8 cellular contexts compared by ENCODE assay signal in genomic region chr3:53130179-53131135, GRCh38. TPM values are rescaled to one million over a fixed set of nuclear protein-coding genes. Genes with fewer than 3 reads are reported as not detected.
A peak's percentile ranks its signal among the peaks of the same experiment; 100 is the strongest.
DNase-seq lines count a peak whose midpoint lies in the region; ATAC-seq, FAIRE-seq and TF ChIP-seq lines count a peak whose summit lies in the region.

A gene with protein sequence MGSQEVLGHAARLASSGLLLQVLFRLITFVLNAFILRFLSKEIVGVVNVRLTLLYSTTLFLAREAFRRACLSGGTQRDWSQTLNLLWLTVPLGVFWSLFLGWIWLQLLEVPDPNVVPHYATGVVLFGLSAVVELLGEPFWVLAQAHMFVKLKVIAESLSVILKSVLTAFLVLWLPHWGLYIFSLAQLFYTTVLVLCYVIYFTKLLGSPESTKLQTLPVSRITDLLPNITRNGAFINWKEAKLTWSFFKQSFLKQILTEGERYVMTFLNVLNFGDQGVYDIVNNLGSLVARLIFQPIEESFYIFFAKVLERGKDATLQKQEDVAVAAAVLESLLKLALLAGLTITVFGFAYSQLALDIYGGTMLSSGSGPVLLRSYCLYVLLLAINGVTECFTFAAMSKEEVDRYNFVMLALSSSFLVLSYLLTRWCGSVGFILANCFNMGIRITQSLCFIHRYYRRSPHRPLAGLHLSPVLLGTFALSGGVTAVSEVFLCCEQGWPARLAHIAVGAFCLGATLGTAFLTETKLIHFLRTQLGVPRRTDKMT (minus strand): TSS chr3:53130435. CDS start chr3:53130400, 35 bp downstream.

- no peaks in the 10 kb centered on the region for H3K27me3 Mint-ChIP-seq in T-helper 17 cell
- H3K27me3 Mint-ChIP-seq in progenitor cell of endocrine pancreas, result no peaks in the 10 kb centered on the region

- H3K9me3 ChIP-seq in T-helper 17 cell (ENCODE audit: control insufficient read depth, low read length, poor library complexity, severe bottlenecking) (no peaks in the 10 kb centered on the region), left ventricle myocardium inferior (replicated peaks) (no peaks in the 10 kb centered on the region)

- peaks cover 21% of the 10 kb centered on the region for H3K4me1 Mint-ChIP-seq in T-helper 17 cell
- H3K4me1 Mint-ChIP-seq in progenitor cell of endocrine pancreas (ENCODE audit: low read depth), result peaks cover 16% of the 10 kb centered on the region

- peak within 1 kb of the TSS; percentile 91 for H3K27ac ChIP-seq in left ventricle myocardium inferior (replicated peaks)

- ATAC-seq in HG02852 (IDR thresholded peaks at IDR 0.05; ENCODE audit: unreplicated experiment), result peak; percentile 85
- ATAC-seq in T-helper 17 cell, result peak; percentile 94

- no peaks in the 10 kb centered on the region for H3K36me3 Mint-ChIP-seq in T-helper 17 cell (ENCODE audit: low read depth)
- H3K36me3 Mint-ChIP-seq in progenitor cell of endocrine pancreas (ENCODE audit: insufficient read depth), result no peaks in the 10 kb centered on the region

- intact Hi-C loops in left ventricle myocardium inferior (cut with micrococcal nuclease), result no loop called here

- no peaks in the 10 kb centered on the region for H3K9me3 Mint-ChIP-seq in progenitor cell of endocrine pancreas (ENCODE audit: low read depth)

- DNase-seq in GM12891 (ENCODE audit: insufficient read length, low spot score) (peak; percentile 78), NCI-H1694 (lab: John Stamatoyannopoulos, UW) (peak; percentile 69), T-helper 17 cell (peak; percentile 94 to 98 (median 95)), amygdala (lab: John Stamatoyannopoulos, UW) (peak; percentile 66 to 98 (median 91)), left ventricle myocardium inferior (peak; percentile 99), progenitor cell of endocrine pancreas (ENCODE audit: low spot score, unreplicated experiment) (peak; percentile 95), ureter (ENCODE audit: low spot score) (peak; percentile 98)

- no peaks in the 10 kb centered on the region for H3K27me3 ChIP-seq in left ventricle myocardium inferior (ENCODE audit: low read depth)

- peaks cover 47% of the 10 kb centered on the region for H3K4me1 ChIP-seq in left ventricle myocardium inferior

- peak within 1 kb of the TSS; percentile 98 for H3K27ac Mint-ChIP-seq in T-helper 17 cell
- peak within 1 kb of the TSS; percentile 97 for H3K27ac Mint-ChIP-seq in progenitor cell of endocrine pancreas

- TF ChIP-seq POLR2A in GM12891 (IDR thresholded peaks at IDR 0.05; ENCODE audit: low read depth, low read length), result peak; percentile 92

- H3K4me3 Mint-ChIP-seq in T-helper 17 cell, result peak within 1 kb of the TSS; percentile 90
- H3K4me3 Mint-ChIP-seq in progenitor cell of endocrine pancreas (ENCODE audit: low read depth), result peak within 1 kb of the TSS; percentile 86

- TF ChIP-seq CTCF in left ventricle myocardium inferior (IDR thresholded peaks at IDR 0.05; ENCODE audit: borderline replicate concordance), result peak; percentile 32
- peak; percentile 35 for TF ChIP-seq CTCF in progenitor cell of endocrine pancreas (IDR thresholded peaks at IDR 0.05; ENCODE audit: unreplicated experiment)

- peak; percentile 96 for FAIRE-seq in GM12891 (lab: Jason Lieb, UNC)

- peaks cover 5% of the 10 kb centered on the region for H3K36me3 ChIP-seq in left ventricle myocardium inferior

- peak within 1 kb of the TSS; percentile 90 for H3K4me3 ChIP-seq in left ventricle myocardium inferior

TF ChIP-seq in GM12891, 5 proteins besides CTCF, POLR2A, EP300 and RAD21:
- peak; percentile 45; the same call in 1 of the 2 replicates for TF ChIP-seq POU2F2 (IDR thresholded peaks at IDR 0.05; ENCODE audit: low read depth, low read length)
- peak; percentile 67 for TF ChIP-seq TAF1 (IDR thresholded peaks at IDR 0.05; ENCODE audit: low read depth, low read length)
- no peak for TF ChIP-seq SPI1 (IDR thresholded peaks at IDR 0.05; ENCODE audit: low read depth, low read length)
- peak; percentile 95 for TF ChIP-seq POLR2AphosphoS5 (IDR thresholded peaks at IDR 0.05; ENCODE audit: low read depth, low read length)
- no peak for TF ChIP-seq PAX5 (IDR thresholded peaks at IDR 0.05; ENCODE audit: insufficient read depth, low read length, severe bottlenecking)

RNA-seq across cellular contexts. Expression of the gene that starts here (rescaled TPM):
- polyA plus RNA-seq in GM12891 (2012; ENCODE audit: low read depth, missing spikeins), result 20.5 TPM
- total RNA-seq in T-helper 17 cell (10 to 100 TPM; 11.9 to 12.2 TPM), left ventricle myocardium inferior (9.4 TPM), progenitor cell of endocrine pancreas (22.0 and 22.5 TPM in 2 replicates), ureter (33.3 TPM)

Comparison
In these comparisons a context has a peak if more than half of its experiments do, and no peak if none do; other contexts are left out.
1. Peak in every context shown above with its lines: DNase-seq, ATAC-seq, H3K4me3 ChIP-seq and H3K27ac ChIP-seq.